ENCODE assay signal across 8 cellular contexts in the genomic region with DNA sequence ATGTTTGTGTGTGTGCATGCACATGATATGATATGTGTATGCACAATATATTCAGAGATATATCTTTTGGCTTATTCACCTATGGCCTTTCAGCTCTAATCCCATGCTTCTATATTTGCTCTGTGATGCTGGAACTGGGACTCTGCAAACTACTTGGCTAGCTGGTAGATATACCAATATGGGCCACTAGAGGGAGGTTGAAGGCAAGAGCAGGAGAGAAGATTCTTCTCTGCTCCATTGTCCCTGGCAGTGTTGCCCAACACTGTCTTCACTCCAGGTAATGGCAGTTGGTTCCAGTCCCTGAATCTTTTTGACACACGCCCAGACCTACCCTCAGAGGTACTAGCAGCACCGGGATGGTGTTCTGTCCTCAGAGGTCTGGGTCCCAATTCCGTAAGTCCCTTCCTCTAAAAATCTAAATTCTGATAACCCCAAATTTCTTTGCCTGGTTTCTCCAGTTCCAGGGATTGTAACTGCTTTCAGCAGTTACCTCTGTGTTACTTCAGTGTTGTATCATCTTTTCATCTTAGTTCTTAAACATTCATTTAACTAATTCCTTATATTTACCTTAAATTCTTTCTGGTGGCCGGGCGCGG. TPM values are rescaled to one million over a fixed set of nuclear protein-coding genes. Genes with fewer than 3 reads are reported as not detected.
DNase-seq lines count a peak whose midpoint lies in the region; ATAC-seq, FAIRE-seq and TF ChIP-seq lines count a peak whose summit lies in the region.

No MANE protein-coding gene starts in this region.

- H3K4me3 ChIP-seq in fibroblast of mammary gland (ENCODE audit: control insufficient read depth, low read depth, low read length), result no peak overlapping the region

- H3K4me1 Mint-ChIP-seq in activated CD4-positive, alpha-beta T cell treated with anti-CD3 and anti-CD28 coated beads, Interleukin-2, amount 10 ng/mL, durations not matched to agents 24 days and 14 days, result no peaks in the 10 kb centered on the region
- H3K4me1 Mint-ChIP-seq in nephron progenitor cell, result peaks cover 12% of the 10 kb centered on the region

- ATAC-seq in HG02973 (IDR thresholded peaks at IDR 0.05; ENCODE audit: unreplicated experiment), result peak; percentile 56

- no peaks in the 10 kb centered on the region for H3K27me3 Mint-ChIP-seq in activated CD4-positive, alpha-beta T cell treated with anti-CD3 and anti-CD28 coated beads, Interleukin-2, amount 10 ng/mL, durations not matched to agents 24 days and 14 days
- peaks cover 3% of the 10 kb centered on the region for H3K27me3 Mint-ChIP-seq in nephron progenitor cell (ENCODE audit: low read depth, poor library complexity)

- peak; percentile 84 for FAIRE-seq in GM12892 (lab: Jason Lieb, UNC)

- no peak for TF ChIP-seq POLR2A in GM12892 (IDR thresholded peaks at IDR 0.05; ENCODE audit: low read depth, low read length)

- H3K4me3 Mint-ChIP-seq in activated CD4-positive, alpha-beta T cell treated with anti-CD3 and anti-CD28 coated beads, Interleukin-2, amount 10 ng/mL, durations not matched to agents 24 days and 14 days, result no peak overlapping the region
- no peak overlapping the region for H3K4me3 Mint-ChIP-seq in nephron progenitor cell

- intact Hi-C loops in activated CD4-positive, alpha-beta T cell treated with anti-CD3 and anti-CD28 coated beads, Interleukin-2, amount 10 ng/mL, durations not matched to agents 24 days and 14 days (cut with micrococcal nuclease), result loop anchor here (2.0 to 5.0 kb wide), 2 partner anchors 17 to 252 kb away; a partner anchor contains a TSS

- TF ChIP-seq CTCF in fibroblast of mammary gland (conservative IDR thresholded peaks at IDR 0.05; ENCODE audit: control insufficient read depth, insufficient read depth, low read depth, low read length) (peak; percentile 96), nephron progenitor cell (IDR thresholded peaks at IDR 0.05) (peak; percentile 83)

- H3K27ac Mint-ChIP-seq in activated CD4-positive, alpha-beta T cell treated with anti-CD3 and anti-CD28 coated beads, Interleukin-2, amount 10 ng/mL, durations not matched to agents 24 days and 14 days, result no peak overlapping the region
- no peak overlapping the region for H3K27ac Mint-ChIP-seq in nephron progenitor cell

- H3K36me3 Mint-ChIP-seq in activated CD4-positive, alpha-beta T cell treated with anti-CD3 and anti-CD28 coated beads, Interleukin-2, amount 10 ng/mL, durations not matched to agents 24 days and 14 days (ENCODE audit: low read depth), result no peaks in the 10 kb centered on the region
- no peaks in the 10 kb centered on the region for H3K36me3 Mint-ChIP-seq in nephron progenitor cell (ENCODE audit: low read depth)

- DNase-seq in Ammon's horn (ENCODE audit: low spot score) (peak; percentile 68), GM12892 (ENCODE audit: insufficient read length) (peak; percentile 27), NCI-H2196 treated with DMSO at 0.1 percent for 48 hours (lab: John Stamatoyannopoulos, UW; ENCODE audit: unreplicated experiment) (peak; percentile 60), fibroblast of mammary gland (ENCODE audit: low read depth) (peak; percentile 67), nephron progenitor cell (peak; percentile 47), middle frontal gyrus (ENCODE audit: extremely low spot score, low spot score) (no peak)
- DNase-seq in activated CD4-positive, alpha-beta T cell treated with anti-CD3 and anti-CD28 coated beads, Interleukin-2, amount 10 ng/mL, durations not matched to agents 24 days and 14 days, result peak; percentile 84

- H3K9me3 Mint-ChIP-seq in activated CD4-positive, alpha-beta T cell treated with anti-CD3 and anti-CD28 coated beads, Interleukin-2, amount 10 ng/mL, durations not matched to agents 24 days and 14 days, result no peaks in the 10 kb centered on the region
- H3K9me3 Mint-ChIP-seq in nephron progenitor cell, result peaks cover 4% of the 10 kb centered on the region

RNA-seq across cellular contexts. Expression of gene GTPBP8, which starts 44.7 kb away (rescaled TPM):
- 12.3 TPM for polyA plus RNA-seq in GM12892 (2012; ENCODE audit: missing spikeins)
- 18.4 and 18.9 TPM in 2 replicates for total RNA-seq in activated CD4-positive, alpha-beta T cell treated with anti-CD3 and anti-CD28 coated beads, Interleukin-2, amount 10 ng/mL, durations not matched to agents 24 days and 14 days
